In the genomic region with DNA sequence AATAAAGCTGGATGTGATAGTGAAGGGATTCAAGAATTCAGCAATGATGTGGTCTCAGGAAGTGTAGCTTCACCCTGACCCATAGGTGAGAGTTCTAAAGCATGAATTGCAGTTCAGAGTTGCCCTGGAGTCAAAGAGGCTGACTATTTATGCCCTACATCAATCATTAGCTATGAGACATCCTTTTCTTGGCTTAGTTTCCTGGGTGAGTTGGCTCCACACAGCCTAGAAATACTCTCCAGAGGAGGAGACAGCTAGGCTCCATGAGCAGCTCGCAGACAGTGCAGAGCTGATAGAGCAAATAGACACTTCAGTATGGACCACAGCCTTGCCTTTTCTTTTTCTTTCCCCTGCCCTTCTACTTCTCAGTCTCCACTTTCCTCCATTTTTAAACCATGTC, we compare ENCODE assay signal across 19 cellular contexts.
"Had no signal": no experiment of that assay in that cellular context is flagged by ENCODE, and none has a peak within 500 bp of the region (broad histone marks: within the 10 kb centered on the region; RNA-seq: fewer than 3 reads in every experiment).

No MANE protein-coding gene starts in this region.

- H3K4me2 ChIP-seq: hepatocyte had no signal

- ATAC-seq: activated CD8-positive, alpha-beta T cell treated with anti-CD3 and anti-CD28 coated beads, Interleukin-2, amount 10 ng/mL, durations not matched to agents 7 days and 5 days; naive thymus-derived CD4-positive, alpha-beta T cell had no signal

- H3K9me3 ChIP-seq: left ventricle myocardium inferior, sigmoid colon, thoracic aorta, vagina had no signal

- H3K79me2 ChIP-seq: hepatocyte had no signal

- H3K4me1 ChIP-seq: left ventricle myocardium inferior, sigmoid colon, vagina had no signal

- H3K27me3 ChIP-seq: hepatocyte, sigmoid colon, vagina had no signal

- FAIRE-seq: endometrium had no signal

- H3K4me3 ChIP-seq: hepatocyte, left ventricle myocardium inferior, sigmoid colon, thoracic aorta, vagina had no signal

- H3K36me3 ChIP-seq: left ventricle myocardium inferior, sigmoid colon, thoracic aorta, vagina had no signal

- H3K27ac ChIP-seq: hepatocyte, left ventricle myocardium inferior, sigmoid colon, thoracic aorta, vagina had no signal

- DNase-seq: activated CD4-positive, alpha-beta T cell treated with anti-CD3 and anti-CD28 coated beads for 1 hour; activated CD4-positive, alpha-beta T cell treated with anti-CD3 and anti-CD28 coated beads, Interleukin-2, amount 50 U/mL, for 1 hour; activated CD8-positive, alpha-beta T cell treated with anti-CD3 and anti-CD28 coated beads, Interleukin-2, amount 10 ng/mL, durations not matched to agents 7 days and 5 days; activated gamma-delta T cell; effector CD4-positive, alpha-beta T cell; foreskin fibroblast; immature natural killer cell; left ventricle myocardium inferior; naive thymus-derived CD4-positive, alpha-beta T cell; occipital lobe; sigmoid colon; stimulated activated CD4-positive, alpha-beta T cell treated with anti-CD3 and anti-CD28 coated beads, Interleukin-2, amount 100 ng/mL, for 48 hours; stimulated activated CD8-positive, alpha-beta memory T cell treated with anti-CD3 and anti-CD28 coated beads, Interleukin-4, amount 100 ng/mL, for 48 hours; stimulated activated naive CD4-positive, alpha-beta T cell; T-helper 9 cell had no signal

- H2AFZ ChIP-seq: hepatocyte had no signal
